In the genomic region with DNA sequence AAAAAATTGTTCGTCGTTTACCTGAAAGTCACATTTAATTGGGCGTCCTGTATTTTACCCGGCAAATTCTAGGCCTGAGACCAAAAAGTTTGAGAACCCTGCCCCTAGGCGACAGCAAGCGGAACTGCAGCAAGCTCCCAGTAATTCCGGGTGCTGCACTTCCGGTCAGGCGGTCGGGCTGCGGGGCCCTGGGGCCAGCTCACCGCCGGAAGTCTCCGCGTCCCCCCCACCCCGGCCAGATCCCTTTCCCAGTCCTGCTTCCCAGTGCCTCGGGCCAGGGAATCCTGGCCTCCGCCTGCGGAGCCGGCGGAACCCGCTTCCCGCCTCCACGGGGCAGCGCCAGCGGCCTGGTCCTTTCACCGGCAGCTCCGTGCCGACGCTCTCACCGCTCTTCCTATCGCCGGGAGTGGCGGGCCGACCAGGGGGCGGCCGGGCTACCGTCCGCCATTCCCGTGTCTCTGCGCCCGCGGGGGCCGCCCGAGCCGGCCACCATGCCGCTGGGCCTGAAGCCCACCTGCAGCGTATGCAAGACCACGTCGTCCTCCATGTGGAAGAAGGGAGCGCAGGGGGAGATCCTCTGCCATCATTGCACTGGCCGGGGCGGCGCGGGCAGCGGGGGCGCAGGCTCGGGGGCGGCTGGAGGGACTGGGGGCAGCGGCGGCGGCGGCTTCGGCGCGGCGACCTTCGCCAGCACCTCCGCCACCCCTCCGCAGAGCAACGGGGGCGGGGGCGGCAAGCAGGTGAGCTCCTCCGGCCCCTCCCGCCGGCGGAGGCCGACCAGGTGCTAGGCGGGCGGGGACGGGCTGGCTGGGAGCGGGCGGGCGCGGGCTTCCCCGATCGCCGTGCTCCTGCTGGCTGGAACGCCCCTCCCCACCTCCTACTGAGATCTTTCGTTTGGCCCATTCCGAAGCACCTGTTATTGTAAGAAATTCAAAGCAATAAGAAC, we compare ENCODE assay signal across 1 cellular context.
A peak's percentile ranks its signal among the peaks of the same experiment; 100 is the strongest.
TF ChIP-seq lines count a peak whose summit lies in the region.

A gene with protein sequence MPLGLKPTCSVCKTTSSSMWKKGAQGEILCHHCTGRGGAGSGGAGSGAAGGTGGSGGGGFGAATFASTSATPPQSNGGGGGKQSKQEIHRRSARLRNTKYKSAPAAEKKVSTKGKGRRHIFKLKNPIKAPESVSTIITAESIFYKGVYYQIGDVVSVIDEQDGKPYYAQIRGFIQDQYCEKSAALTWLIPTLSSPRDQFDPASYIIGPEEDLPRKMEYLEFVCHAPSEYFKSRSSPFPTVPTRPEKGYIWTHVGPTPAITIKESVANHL (plus strand): TSS at position 244 of the 946 bp plus-strand sequence. CDS start 248 bp downstream, at position 492.

TF ChIP-seq in HEK293, 187 proteins besides CTCF, POLR2A, EP300 and RAD21 (continued from another document and continues in another):
- TF ChIP-seq, protein P1, sequence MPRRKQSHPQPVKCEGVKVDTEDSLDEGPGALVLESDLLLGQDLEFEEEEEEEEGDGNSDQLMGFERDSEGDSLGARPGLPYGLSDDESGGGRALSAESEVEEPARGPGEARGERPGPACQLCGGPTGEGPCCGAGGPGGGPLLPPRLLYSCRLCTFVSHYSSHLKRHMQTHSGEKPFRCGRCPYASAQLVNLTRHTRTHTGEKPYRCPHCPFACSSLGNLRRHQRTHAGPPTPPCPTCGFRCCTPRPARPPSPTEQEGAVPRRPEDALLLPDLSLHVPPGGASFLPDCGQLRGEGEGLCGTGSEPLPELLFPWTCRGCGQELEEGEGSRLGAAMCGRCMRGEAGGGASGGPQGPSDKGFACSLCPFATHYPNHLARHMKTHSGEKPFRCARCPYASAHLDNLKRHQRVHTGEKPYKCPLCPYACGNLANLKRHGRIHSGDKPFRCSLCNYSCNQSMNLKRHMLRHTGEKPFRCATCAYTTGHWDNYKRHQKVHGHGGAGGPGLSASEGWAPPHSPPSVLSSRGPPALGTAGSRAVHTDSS (tag by site-specific recombination; IDR thresholded peaks at IDR 0.05): no peak
- TF ChIP-seq, protein P2, sequence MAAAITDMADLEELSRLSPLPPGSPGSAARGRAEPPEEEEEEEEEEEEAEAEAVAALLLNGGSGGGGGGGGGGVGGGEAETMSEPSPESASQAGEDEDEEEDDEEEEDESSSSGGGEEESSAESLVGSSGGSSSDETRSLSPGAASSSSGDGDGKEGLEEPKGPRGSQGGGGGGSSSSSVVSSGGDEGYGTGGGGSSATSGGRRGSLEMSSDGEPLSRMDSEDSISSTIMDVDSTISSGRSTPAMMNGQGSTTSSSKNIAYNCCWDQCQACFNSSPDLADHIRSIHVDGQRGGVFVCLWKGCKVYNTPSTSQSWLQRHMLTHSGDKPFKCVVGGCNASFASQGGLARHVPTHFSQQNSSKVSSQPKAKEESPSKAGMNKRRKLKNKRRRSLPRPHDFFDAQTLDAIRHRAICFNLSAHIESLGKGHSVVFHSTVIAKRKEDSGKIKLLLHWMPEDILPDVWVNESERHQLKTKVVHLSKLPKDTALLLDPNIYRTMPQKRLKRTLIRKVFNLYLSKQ (tag by site-specific recombination; IDR thresholded peaks at IDR 0.05; ENCODE audit: borderline replicate concordance): no peak
- TF ChIP-seq ZNF76 (tag by site-specific recombination; IDR thresholded peaks at IDR 0.05; ENCODE audit: borderline replicate concordance, low read depth) (peak; percentile 60; the same call in 1 of the 2 replicates), ZNF175 (tag by site-specific recombination; IDR thresholded peaks at IDR 0.05) (no peak), ZFP69B (tag by site-specific recombination; IDR thresholded peaks at IDR 0.05) (no peak), ZIC2 (tag by site-specific recombination; IDR thresholded peaks at IDR 0.05) (peak; percentile 18; the same call in 1 of the 2 replicates), ZNF660 (tag by site-specific recombination; IDR thresholded peaks at IDR 0.05) (peak; percentile 36; the same call in 1 of the 2 replicates), RBAK (tag by site-specific recombination; IDR thresholded peaks at IDR 0.05) (no peak), ZXDB (tag by site-specific recombination; IDR thresholded peaks at IDR 0.05) (peak; percentile 78), KLF1 (tag by site-specific recombination; IDR thresholded peaks at IDR 0.05) (no peak), ZNF701 (tag by site-specific recombination; IDR thresholded peaks at IDR 0.05) (no peak), ZNF10 (tag by site-specific recombination; IDR thresholded peaks at IDR 0.05) (no peak), ZFP37 (tag by site-specific recombination; IDR thresholded peaks at IDR 0.05) (peak; percentile 79; the same call in 1 of the 2 replicates), ZNF621 (tag by site-specific recombination; IDR thresholded peaks at IDR 0.05) (no peak), ZBTB20 (tag by site-specific recombination; IDR thresholded peaks at IDR 0.05) (peak; percentile 33; the same call in 1 of the 2 replicates), ZNF560 (tag by site-specific recombination; IDR thresholded peaks at IDR 0.05; ENCODE audit: borderline replicate concordance) (no peak), ZNF112 (tag by site-specific recombination; IDR thresholded peaks at IDR 0.05) (no peak), FEZF1 (tag by site-specific recombination; IDR thresholded peaks at IDR 0.05) (no peak), ZNF677 (tag by site-specific recombination; IDR thresholded peaks at IDR 0.05) (no peak), ZNF514 (tag by site-specific recombination; IDR thresholded peaks at IDR 0.05) (no peak), ZNF548 (tag by site-specific recombination; IDR thresholded peaks at IDR 0.05) (no peak), ZNF529 (tag by site-specific recombination; IDR thresholded peaks at IDR 0.05; ENCODE audit: insufficient replicate concordance) (no peak), ZNF302 (tag by site-specific recombination; IDR thresholded peaks at IDR 0.05; ENCODE audit: low read depth) (no peak), ZNF133 (tag by site-specific recombination; IDR thresholded peaks at IDR 0.05) (no peak), ZNF426 (tag by site-specific recombination; IDR thresholded peaks at IDR 0.05) (no peak), ZNF184 (tag by site-specific recombination; IDR thresholded peaks at IDR 0.05) (no peak), KLF7 (tag by site-specific recombination; IDR thresholded peaks at IDR 0.05; ENCODE audit: borderline replicate concordance) (no peak), ZNF223 (tag by site-specific recombination; IDR thresholded peaks at IDR 0.05) (no peak), ZNF19 (tag by site-specific recombination; IDR thresholded peaks at IDR 0.05; ENCODE audit: low read depth) (no peak), ZNF791 (tag by site-specific recombination; IDR thresholded peaks at IDR 0.05) (no peak)
- TF ChIP-seq, protein P3, sequence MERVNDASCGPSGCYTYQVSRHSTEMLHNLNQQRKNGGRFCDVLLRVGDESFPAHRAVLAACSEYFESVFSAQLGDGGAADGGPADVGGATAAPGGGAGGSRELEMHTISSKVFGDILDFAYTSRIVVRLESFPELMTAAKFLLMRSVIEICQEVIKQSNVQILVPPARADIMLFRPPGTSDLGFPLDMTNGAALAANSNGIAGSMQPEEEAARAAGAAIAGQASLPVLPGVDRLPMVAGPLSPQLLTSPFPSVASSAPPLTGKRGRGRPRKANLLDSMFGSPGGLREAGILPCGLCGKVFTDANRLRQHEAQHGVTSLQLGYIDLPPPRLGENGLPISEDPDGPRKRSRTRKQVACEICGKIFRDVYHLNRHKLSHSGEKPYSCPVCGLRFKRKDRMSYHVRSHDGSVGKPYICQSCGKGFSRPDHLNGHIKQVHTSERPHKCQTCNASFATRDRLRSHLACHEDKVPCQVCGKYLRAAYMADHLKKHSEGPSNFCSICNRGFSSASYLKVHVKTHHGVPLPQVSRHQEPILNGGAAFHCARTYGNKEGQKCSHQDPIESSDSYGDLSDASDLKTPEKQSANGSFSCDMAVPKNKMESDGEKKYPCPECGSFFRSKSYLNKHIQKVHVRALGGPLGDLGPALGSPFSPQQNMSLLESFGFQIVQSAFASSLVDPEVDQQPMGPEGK (tag by site-specific recombination; IDR thresholded peaks at IDR 0.05): peak; percentile 92
- TF ChIP-seq, protein P4, sequence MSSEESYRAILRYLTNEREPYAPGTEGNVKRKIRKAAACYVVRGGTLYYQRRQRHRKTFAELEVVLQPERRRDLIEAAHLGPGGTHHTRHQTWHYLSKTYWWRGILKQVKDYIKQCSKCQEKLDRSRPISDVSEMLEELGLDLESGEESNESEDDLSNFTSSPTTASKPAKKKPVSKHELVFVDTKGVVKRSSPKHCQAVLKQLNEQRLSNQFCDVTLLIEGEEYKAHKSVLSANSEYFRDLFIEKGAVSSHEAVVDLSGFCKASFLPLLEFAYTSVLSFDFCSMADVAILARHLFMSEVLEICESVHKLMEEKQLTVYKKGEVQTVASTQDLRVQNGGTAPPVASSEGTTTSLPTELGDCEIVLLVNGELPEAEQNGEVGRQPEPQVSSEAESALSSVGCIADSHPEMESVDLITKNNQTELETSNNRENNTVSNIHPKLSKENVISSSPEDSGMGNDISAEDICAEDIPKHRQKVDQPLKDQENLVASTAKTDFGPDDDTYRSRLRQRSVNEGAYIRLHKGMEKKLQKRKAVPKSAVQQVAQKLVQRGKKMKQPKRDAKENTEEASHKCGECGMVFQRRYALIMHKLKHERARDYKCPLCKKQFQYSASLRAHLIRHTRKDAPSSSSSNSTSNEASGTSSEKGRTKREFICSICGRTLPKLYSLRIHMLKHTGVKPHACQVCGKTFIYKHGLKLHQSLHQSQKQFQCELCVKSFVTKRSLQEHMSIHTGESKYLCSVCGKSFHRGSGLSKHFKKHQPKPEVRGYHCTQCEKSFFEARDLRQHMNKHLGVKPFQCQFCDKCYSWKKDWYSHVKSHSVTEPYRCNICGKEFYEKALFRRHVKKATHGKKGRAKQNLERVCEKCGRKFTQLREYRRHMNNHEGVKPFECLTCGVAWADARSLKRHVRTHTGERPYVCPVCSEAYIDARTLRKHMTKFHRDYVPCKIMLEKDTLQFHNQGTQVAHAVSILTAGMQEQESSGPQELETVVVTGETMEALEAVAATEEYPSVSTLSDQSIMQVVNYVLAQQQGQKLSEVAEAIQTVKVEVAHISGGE (tag by site-specific recombination; conservative IDR thresholded peaks at IDR 0.05; ENCODE audit: low read depth): peak; percentile 95
- TF ChIP-seq, protein P5, sequence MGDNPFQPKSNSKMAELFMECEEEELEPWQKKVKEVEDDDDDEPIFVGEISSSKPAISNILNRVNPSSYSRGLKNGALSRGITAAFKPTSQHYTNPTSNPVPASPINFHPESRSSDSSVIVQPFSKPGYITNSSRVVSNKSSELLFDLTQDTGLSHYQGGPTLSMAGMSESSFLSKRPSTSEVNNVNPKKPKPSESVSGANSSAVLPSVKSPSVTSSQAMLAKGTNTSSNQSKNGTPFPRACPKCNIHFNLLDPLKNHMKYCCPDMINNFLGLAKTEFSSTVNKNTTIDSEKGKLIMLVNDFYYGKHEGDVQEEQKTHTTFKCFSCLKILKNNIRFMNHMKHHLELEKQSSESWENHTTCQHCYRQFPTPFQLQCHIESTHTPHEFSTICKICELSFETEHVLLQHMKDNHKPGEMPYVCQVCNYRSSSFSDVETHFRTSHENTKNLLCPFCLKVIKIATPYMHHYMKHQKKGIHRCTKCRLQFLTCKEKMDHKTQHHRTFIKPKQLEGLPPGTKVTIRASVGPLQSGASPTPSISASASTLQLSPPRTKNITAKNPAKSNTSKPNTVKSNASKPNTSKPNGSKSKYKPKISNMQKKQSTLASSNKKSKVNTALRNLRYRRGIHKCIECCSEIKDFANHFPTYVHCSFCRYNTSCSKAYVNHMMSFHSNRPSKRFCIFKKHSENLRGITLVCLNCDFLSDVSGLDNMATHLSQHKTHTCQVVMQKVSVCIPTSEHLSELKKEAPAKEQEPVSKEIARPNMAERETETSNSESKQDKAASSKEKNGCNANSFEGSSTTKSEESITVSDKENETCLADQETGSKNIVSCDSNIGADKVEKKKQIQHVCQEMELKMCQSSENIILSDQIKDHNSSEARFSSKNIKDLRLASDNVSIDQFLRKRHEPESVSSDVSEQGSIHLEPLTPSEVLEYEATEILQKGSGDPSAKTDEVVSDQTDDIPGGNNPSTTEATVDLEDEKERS (tag by site-specific recombination; IDR thresholded peaks at IDR 0.05): no peak
- TF ChIP-seq, protein P6, sequence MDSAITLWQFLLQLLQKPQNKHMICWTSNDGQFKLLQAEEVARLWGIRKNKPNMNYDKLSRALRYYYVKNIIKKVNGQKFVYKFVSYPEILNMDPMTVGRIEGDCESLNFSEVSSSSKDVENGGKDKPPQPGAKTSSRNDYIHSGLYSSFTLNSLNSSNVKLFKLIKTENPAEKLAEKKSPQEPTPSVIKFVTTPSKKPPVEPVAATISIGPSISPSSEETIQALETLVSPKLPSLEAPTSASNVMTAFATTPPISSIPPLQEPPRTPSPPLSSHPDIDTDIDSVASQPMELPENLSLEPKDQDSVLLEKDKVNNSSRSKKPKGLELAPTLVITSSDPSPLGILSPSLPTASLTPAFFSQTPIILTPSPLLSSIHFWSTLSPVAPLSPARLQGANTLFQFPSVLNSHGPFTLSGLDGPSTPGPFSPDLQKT (IDR thresholded peaks at IDR 0.05; ENCODE audit: borderline replicate concordance, low read depth, low read length): no peak; the same call in 1 of the 2 replicates
- TF ChIP-seq, protein P7, sequence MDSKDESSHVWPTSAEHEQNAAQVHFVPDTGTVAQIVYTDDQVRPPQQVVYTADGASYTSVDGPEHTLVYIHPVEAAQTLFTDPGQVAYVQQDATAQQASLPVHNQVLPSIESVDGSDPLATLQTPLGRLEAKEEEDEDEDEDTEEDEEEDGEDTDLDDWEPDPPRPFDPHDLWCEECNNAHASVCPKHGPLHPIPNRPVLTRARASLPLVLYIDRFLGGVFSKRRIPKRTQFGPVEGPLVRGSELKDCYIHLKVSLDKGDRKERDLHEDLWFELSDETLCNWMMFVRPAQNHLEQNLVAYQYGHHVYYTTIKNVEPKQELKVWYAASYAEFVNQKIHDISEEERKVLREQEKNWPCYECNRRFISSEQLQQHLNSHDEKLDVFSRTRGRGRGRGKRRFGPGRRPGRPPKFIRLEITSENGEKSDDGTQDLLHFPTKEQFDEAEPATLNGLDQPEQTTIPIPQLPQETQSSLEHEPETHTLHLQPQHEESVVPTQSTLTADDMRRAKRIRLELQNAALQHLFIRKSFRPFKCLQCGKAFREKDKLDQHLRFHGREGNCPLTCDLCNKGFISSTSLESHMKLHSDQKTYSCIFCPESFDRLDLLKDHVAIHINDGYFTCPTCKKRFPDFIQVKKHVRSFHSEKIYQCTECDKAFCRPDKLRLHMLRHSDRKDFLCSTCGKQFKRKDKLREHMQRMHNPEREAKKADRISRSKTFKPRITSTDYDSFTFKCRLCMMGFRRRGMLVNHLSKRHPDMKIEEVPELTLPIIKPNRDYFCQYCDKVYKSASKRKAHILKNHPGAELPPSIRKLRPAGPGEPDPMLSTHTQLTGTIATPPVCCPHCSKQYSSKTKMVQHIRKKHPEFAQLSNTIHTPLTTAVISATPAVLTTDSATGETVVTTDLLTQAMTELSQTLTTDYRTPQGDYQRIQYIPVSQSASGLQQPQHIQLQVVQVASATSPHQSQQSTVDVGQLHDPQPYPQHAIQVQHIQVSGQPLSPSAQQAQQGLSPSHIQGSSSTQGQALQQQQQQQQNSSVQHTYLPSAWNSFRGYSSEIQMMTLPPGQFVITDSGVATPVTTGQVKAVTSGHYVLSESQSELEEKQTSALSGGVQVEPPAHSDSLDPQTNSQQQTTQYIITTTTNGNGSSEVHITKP (tag by site-specific recombination; IDR thresholded peaks at IDR 0.05): no peak; the same call in 1 of the 2 replicates
- TF ChIP-seq, protein P8, sequence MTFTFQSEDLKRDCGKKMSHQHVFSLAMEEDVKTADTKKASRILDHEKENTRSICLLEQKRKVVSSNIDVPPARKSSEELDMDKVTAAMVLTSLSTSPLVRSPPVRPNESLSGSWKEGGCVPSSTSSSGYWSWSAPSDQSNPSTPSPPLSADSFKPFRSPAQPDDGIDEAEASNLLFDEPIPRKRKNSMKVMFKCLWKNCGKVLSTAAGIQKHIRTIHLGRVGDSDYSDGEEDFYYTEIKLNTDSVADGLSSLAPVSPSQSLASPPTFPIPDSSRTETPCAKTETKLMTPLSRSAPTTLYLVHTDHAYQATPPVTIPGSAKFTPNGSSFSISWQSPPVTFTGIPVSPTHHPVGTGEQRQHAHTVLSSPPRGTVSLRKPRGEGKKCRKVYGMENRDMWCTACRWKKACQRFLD (tag by site-specific recombination; IDR thresholded peaks at IDR 0.05): no peak
